Comparison of ENCODE assay signal across 29 cellular contexts in the genomic region with DNA sequence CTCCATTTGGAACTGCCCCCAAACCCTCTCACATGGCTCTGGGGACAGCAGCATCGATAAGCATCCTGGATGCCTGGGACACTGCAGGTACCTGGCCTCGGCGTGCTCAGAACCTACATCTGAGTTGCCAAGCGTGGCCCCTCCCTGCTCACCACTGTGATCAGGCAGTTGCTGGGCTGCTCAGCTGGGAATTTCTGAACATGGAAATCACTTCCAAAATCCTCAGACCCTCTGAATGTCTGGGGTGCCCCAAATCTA. TPM values are rescaled to one million over a fixed set of nuclear protein-coding genes. Genes with fewer than 3 reads are reported as not detected.
"Had no signal": no experiment of that assay in that cellular context is flagged by ENCODE, and none has a peak within 500 bp of the region (broad histone marks: within the 10 kb centered on the region; RNA-seq: fewer than 3 reads in every experiment).

No MANE protein-coding gene starts in this region.

- H3K36me3 ChIP-seq: lower lobe of right lung, pancreas, prostate gland, thyroid gland, transverse colon, upper lobe of left lung, vagina had no signal

- DNase-seq: kidney glomerular epithelial cell; left cardiac atrium; lower lobe of right lung; mammary epithelial cell; mesenchymal stem cell; naive thymus-derived CD8-positive, alpha-beta T cell; nucleus accumbens; pancreas; retina; small intestine; stimulated activated CD4-positive, alpha-beta T cell treated with anti-CD3 and anti-CD28 coated beads, Interleukin-1b, Interleukin-23, amount 100 ng/mL, for 48 hours; stimulated activated CD4-positive, alpha-beta T cell treated with anti-CD3 and anti-CD28 coated beads, Interleukin-2, amount 100 ng/mL, for 48 hours; stimulated activated CD4-positive, alpha-beta T cell treated with anti-CD3 and anti-CD28 coated beads, Interleukin-4, amount 100 ng/mL, for 4 hours; stimulated activated CD8-positive, alpha-beta memory T cell treated with anti-CD3 and anti-CD28 coated beads, Interleukin-4, amount 100 ng/mL, for 48 hours; stimulated activated naive CD4-positive, alpha-beta T cell treated with Interleukin-2 at 50 U/mL for 16 hours; stimulated activated naive CD8-positive, alpha-beta T cell treated with anti-CD3 and anti-CD28 coated beads, Interleukin-15, amount 100 ng/mL, for 72 hours; testis; thyroid gland; transverse colon; upper lobe of left lung had no signal

- H3K27ac ChIP-seq: hepatocyte, lower lobe of right lung, pancreas, prostate gland, testis, thyroid gland, transverse colon, vagina had no signal

- H3K27me3 Mint-ChIP-seq: stimulated activated naive CD8-positive, alpha-beta T cell treated with anti-CD3 and anti-CD28 coated beads, Interleukin-15, amount 100 ng/mL, for 72 hours had no signal

- H3K27me3 ChIP-seq: hepatocyte, pancreas, testis, thyroid gland, transverse colon, upper lobe of left lung, vagina had no signal

- H3K9me3 Mint-ChIP-seq: naive thymus-derived CD8-positive, alpha-beta T cell; nephron; neural crest cell; stimulated activated memory B cell treated with anti-CD40 and anti-IgM and Interleukin-4, amounts not matched to agents 10 μg/mL and 1 μg/mL and 100 μg/mL, for 72 hours; stimulated activated naive CD8-positive, alpha-beta T cell treated with anti-CD3 and anti-CD28 coated beads, Interleukin-15, amount 100 ng/mL, for 72 hours had no signal

- H3K4me1 ChIP-seq: pancreas, prostate gland, transverse colon, vagina had no signal

- H3K9me3 ChIP-seq: lower lobe of right lung, pancreas, prostate gland, testis, thyroid gland, transverse colon, upper lobe of left lung, vagina had no signal

- H3K36me3 Mint-ChIP-seq: naive thymus-derived CD8-positive, alpha-beta T cell; stimulated activated memory B cell treated with anti-CD40 and anti-IgM and Interleukin-4, amounts not matched to agents 10 μg/mL and 1 μg/mL and 100 μg/mL, for 72 hours had no signal

- H3K27ac Mint-ChIP-seq: naive thymus-derived CD8-positive, alpha-beta T cell; nephron; stimulated activated memory B cell treated with anti-CD40 and anti-IgM and Interleukin-4, amounts not matched to agents 10 μg/mL and 1 μg/mL and 100 μg/mL, for 72 hours; stimulated activated naive CD8-positive, alpha-beta T cell treated with anti-CD3 and anti-CD28 coated beads, Interleukin-15, amount 100 ng/mL, for 72 hours had no signal

- ATAC-seq: left cardiac atrium; left lobe of liver; lower lobe of right lung; naive thymus-derived CD8-positive, alpha-beta T cell; pancreas; right cardiac atrium; sciatic nerve; stimulated activated memory B cell treated with anti-CD40 and anti-IgM and Interleukin-4, amounts not matched to agents 10 μg/mL and 1 μg/mL and 100 μg/mL, for 72 hours; stimulated activated naive CD8-positive, alpha-beta T cell treated with anti-CD3 and anti-CD28 coated beads, Interleukin-15, amount 100 ng/mL, for 72 hours had no signal

- H3K4me3 ChIP-seq: hepatocyte, pancreas, prostate gland, testis, thyroid gland, transverse colon, upper lobe of left lung, vagina had no signal

- H3K4me1 Mint-ChIP-seq: nephron had no signal

- H3K4me3 Mint-ChIP-seq: naive thymus-derived CD8-positive, alpha-beta T cell; nephron; neural crest cell; stimulated activated memory B cell treated with anti-CD40 and anti-IgM and Interleukin-4, amounts not matched to agents 10 μg/mL and 1 μg/mL and 100 μg/mL, for 72 hours; stimulated activated naive CD8-positive, alpha-beta T cell treated with anti-CD3 and anti-CD28 coated beads, Interleukin-15, amount 100 ng/mL, for 72 hours had no signal

RNA-seq across cellular contexts. Expression of gene CDH5, which starts 6.3 kb away (rescaled TPM):
- total RNA-seq: naive thymus-derived CD8-positive, alpha-beta T cell had no signal
- polyA plus RNA-seq: naive thymus-derived CD8-positive, alpha-beta T cell had no signal

RNA-seq across cellular contexts. Expression of gene BEAN1, which starts 54.3 kb away (rescaled TPM):
- total RNA-seq: naive thymus-derived CD8-positive, alpha-beta T cell; vagina had no signal
- polyA plus RNA-seq: naive thymus-derived CD8-positive, alpha-beta T cell had no signal
